Comparison of ENCODE assay signal across 22 cellular contexts in genomic region chr2:120563616-120564015, GRCh38.
"Had no signal": no experiment of that assay in that cellular context is flagged by ENCODE, and none has a peak within 500 bp of the region (broad histone marks: within the 10 kb centered on the region; RNA-seq: fewer than 3 reads in every experiment).

No MANE protein-coding gene starts in this region.

- H3K4me1 Mint-ChIP-seq: activated CD4-positive, alpha-beta T cell treated with anti-CD3 and anti-CD28 coated beads, Interleukin-2, amount 10 ng/mL, durations not matched to agents 7 days and 5 days; T-helper 17 cell had no signal

- H3K9me3 ChIP-seq: MG63 had no signal

- H3K27me3 Mint-ChIP-seq: activated CD4-positive, alpha-beta T cell treated with anti-CD3 and anti-CD28 coated beads, Interleukin-2, amount 10 ng/mL, durations not matched to agents 7 days and 5 days; activated naive CD8-positive, alpha-beta T cell had no signal

- H3K36me3 Mint-ChIP-seq: activated CD4-positive, alpha-beta memory T cell treated with anti-CD3 and anti-CD28 coated beads for 36 hours; activated naive CD8-positive, alpha-beta T cell had no signal

- H3K27me3 ChIP-seq: brain microvascular endothelial cell, MG63 had no signal

- H3K4me3 Mint-ChIP-seq: activated CD4-positive, alpha-beta memory T cell treated with anti-CD3 and anti-CD28 coated beads for 36 hours; activated CD4-positive, alpha-beta T cell treated with anti-CD3 and anti-CD28 coated beads, Interleukin-2, amount 10 ng/mL, durations not matched to agents 7 days and 5 days; activated naive CD8-positive, alpha-beta T cell; activated T-cell treated with anti-CD3 and anti-CD28 coated beads, Interleukin-2, amount 50 U/mL, for 4 hours; T-helper 17 cell had no signal

- H3K27ac ChIP-seq: brain microvascular endothelial cell, cardiac muscle cell had no signal

- ATAC-seq: activated T-cell treated with anti-CD3 and anti-CD28 coated beads, Interleukin-2, amount 50 U/mL, for 4 hours; PC-3; T-helper 17 cell had no signal

- H3K9me3 Mint-ChIP-seq: activated CD4-positive, alpha-beta memory T cell treated with anti-CD3 and anti-CD28 coated beads for 36 hours; activated CD4-positive, alpha-beta T cell treated with anti-CD3 and anti-CD28 coated beads, Interleukin-2, amount 10 ng/mL, durations not matched to agents 7 days and 5 days; activated T-cell treated with anti-CD3 and anti-CD28 coated beads, Interleukin-2, amount 50 U/mL, for 4 hours had no signal

- H3K27ac Mint-ChIP-seq: activated CD4-positive, alpha-beta memory T cell treated with anti-CD3 and anti-CD28 coated beads for 36 hours; activated CD4-positive, alpha-beta T cell treated with anti-CD3 and anti-CD28 coated beads, Interleukin-2, amount 10 ng/mL, durations not matched to agents 7 days and 5 days; activated naive CD8-positive, alpha-beta T cell; T-helper 17 cell had no signal

- DNase-seq: activated CD4-positive, alpha-beta memory T cell treated with anti-CD3 and anti-CD28 coated beads for 36 hours; activated CD4-positive, alpha-beta T cell treated with anti-CD3 and anti-CD28 coated beads, Interleukin-2, amount 10 ng/mL, durations not matched to agents 7 days and 5 days; activated CD4-positive, CD25-positive, alpha-beta regulatory T cell; activated CD8-positive, alpha-beta memory T cell treated with anti-CD3 and anti-CD28 coated beads for 24 hours; activated effector memory CD4-positive, alpha-beta T cell treated with anti-CD3 and anti-CD28 coated beads, Interleukin-2, amount 50 U/mL, for 16 hours; activated naive CD4-positive, alpha-beta T cell treated with Interleukin-2 at 50 U/mL for 16 hours; activated T-cell treated with anti-CD3 and anti-CD28 coated beads, Interleukin-2, amount 50 U/mL, for 4 hours; amygdala; brain microvascular endothelial cell; MG63; MV-4-11; NCI-H1436; NCI-H187; NCI-H2171; NCI-H2227 treated with DMSO at 0.1 percent for 48 hours; NCI-H774; PC-3; SIG-M5; T-helper 17 cell; T-helper 9 cell had no signal

- H3K36me3 ChIP-seq: brain microvascular endothelial cell, cardiac muscle cell, MG63 had no signal

- H3K4me3 ChIP-seq: cardiac muscle cell, MG63 had no signal
